16 cellular contexts compared by ENCODE assay signal in genomic region chr17:68592667-68593330, GRCh38. TPM values are rescaled to one million over a fixed set of nuclear protein-coding genes. Genes with fewer than 3 reads are reported as not detected.
A peak's percentile ranks its signal among the peaks of the same experiment; 100 is the strongest.
DNase-seq lines count a peak whose midpoint lies in the region; ATAC-seq, FAIRE-seq and TF ChIP-seq lines count a peak whose summit lies in the region.
"Had no signal": no experiment of that assay in that cellular context is flagged by ENCODE, and none has a peak within 500 bp of the region (broad histone marks: within the 10 kb centered on the region; RNA-seq: fewer than 3 reads in every experiment).

No MANE protein-coding gene starts in this region.

- H3K9me3 ChIP-seq in gastrocnemius medialis (no peaks in the 10 kb centered on the region), PC-9 (ENCODE audit: insufficient read depth, low read depth) (no peaks in the 10 kb centered on the region)
- H3K9me3 ChIP-seq: SJSA1 had no signal

- intact Hi-C loops in gastrocnemius medialis (cut with DNase I; ENCODE audit: low total_unique reads) = no loop called here
- intact Hi-C loops in PC-9 (cut with micrococcal nuclease; ENCODE audit: unreplicated experiment) = no loop called here

- H3K27ac ChIP-seq in gastrocnemius medialis = peak overlapping the region in 1 of 4 donors; percentile 17
- H3K27ac ChIP-seq in PC-9 = no peak overlapping the region
- H3K27ac ChIP-seq: left lung, SJSA1 had no signal

- no peak for FAIRE-seq in RCC 7860 (lab: Jason Lieb, UNC)
- FAIRE-seq: bronchial epithelial cell had no signal

- no peaks in the 10 kb centered on the region for H4K20me1 ChIP-seq in PC-9 (ENCODE audit: insufficient read depth)

- POLR2A ChIA-PET in PC-9 (lab: Charles Lee; ENCODE audit: unreplicated experiment) = no interaction called here

- TF ChIP-seq CTCF in choroid plexus epithelial cell (conservative IDR thresholded peaks at IDR 0.05; ENCODE audit: low read depth, low read length) (no peak), gastrocnemius medialis (IDR thresholded peaks at IDR 0.05 in 4 of 5, conservative IDR thresholded peaks at IDR 0.05 in 1 of 5) (no peak), PC-9 (conservative IDR thresholded peaks at IDR 0.05) (no peak)

- no peak overlapping the region for H3K4me3 ChIP-seq in choroid plexus epithelial cell (ENCODE audit: low read depth, low read length)
- H3K4me3 ChIP-seq in gastrocnemius medialis = no peak overlapping the region
- H3K4me3 ChIP-seq in PC-9 = no peak overlapping the region
- H3K4me3 ChIP-seq: dorsolateral prefrontal cortex, left lung, SJSA1, stomach had no signal

- H3K4me2 ChIP-seq in PC-9 = no peak overlapping the region

- no peaks in the 10 kb centered on the region for H3K4me1 ChIP-seq in gastrocnemius medialis
- no peaks in the 10 kb centered on the region for H3K4me1 ChIP-seq in PC-9 (replicated peaks; ENCODE audit: insufficient read depth)
- H3K4me1 ChIP-seq: SJSA1 had no signal

- no peaks in the 10 kb centered on the region for H3F3A ChIP-seq in PC-9 (ENCODE audit: insufficient read depth, low read depth)

- no peak for TF ChIP-seq POLR2A in gastrocnemius medialis (IDR thresholded peaks at IDR 0.05)

- H3K27me3 ChIP-seq in gastrocnemius medialis (no peaks in the 10 kb centered on the region), PC-9 (ENCODE audit: insufficient read depth, low read depth) (no peaks in the 10 kb centered on the region)
- H3K27me3 ChIP-seq: dorsolateral prefrontal cortex, SJSA1, stomach had no signal

- DNase-seq in DMS79 treated with DMSO at 0.1 percent for 48 hours (lab: John Stamatoyannopoulos, UW) = peak; percentile 75
- peak; percentile 40 for DNase-seq in NCI-H2107 (lab: John Stamatoyannopoulos, UW)
- peak; percentile 7 for DNase-seq in choroid plexus epithelial cell (ENCODE audit: low read depth)
- DNase-seq in gastrocnemius medialis = peak in 1 of 2 donors; percentile 34
- DNase-seq in NCI-H446 treated with DMSO at 0.1 percent for 48 hours (lab: John Stamatoyannopoulos, UW) = no peak
- no peak for DNase-seq in PC-9
- DNase-seq in RCC 7860 (ENCODE audit: low spot score) = no peak
- DNase-seq: activated CD4-positive, alpha-beta T cell treated with anti-CD3 and anti-CD28 coated beads, Interleukin-2, amount 50 U/mL, for 1 hour; dorsolateral prefrontal cortex; Karpas-422; left lung; naive B cell; stomach had no signal

- H3K36me3 ChIP-seq in gastrocnemius medialis (no peaks in the 10 kb centered on the region), PC-9 (ENCODE audit: low read depth) (no peaks in the 10 kb centered on the region)
- H3K36me3 ChIP-seq: SJSA1, stomach had no signal

- no peaks in the 10 kb centered on the region for H3K9me2 ChIP-seq in PC-9 (ENCODE audit: insufficient read depth)

- no TSS peak for BruUV-seq in PC-9 (replicated peaks; lab: Mats Ljungman, UMichigan)

- in situ Hi-C loops in gastrocnemius medialis (cut with MboI; ENCODE audit: low sequenced_read_pairs in 4 of 4) = no loop called here

- CTCF ChIA-PET in PC-9 (lab: Charles Lee) = no interaction called here

- ATAC-seq in gastrocnemius medialis = peak; percentile 59 to 63
- ATAC-seq: activated naive CD4-positive, alpha-beta T cell treated with anti-CD3 and anti-CD28 coated beads, Interleukin-2, amount 50 U/mL, for 72 hours; left lung had no signal

- H2AFZ ChIP-seq in PC-9 = no peak overlapping the region

- H3K79me2 ChIP-seq in PC-9 (ENCODE audit: low read depth) = no peaks in the 10 kb centered on the region

RNA-seq across cellular contexts. Expression of gene FAM20A, which starts 8.4 kb away (rescaled TPM):
- 1 to 10 TPM in 3 of 4 donors, under 1 TPM in 1; 0.80 to 3.1 (median 1.4) TPM for total RNA-seq in gastrocnemius medialis
- not detected in 2 replicates for total RNA-seq in PC-9 (2021)
- total RNA-seq: activated naive CD4-positive, alpha-beta T cell treated with anti-CD3 and anti-CD28 coated beads, Interleukin-2, amount 50 U/mL, for 72 hours; SJSA1 had no signal

Comparison
In these comparisons a context has a peak if more than half of its experiments do, and no peak if none do; other contexts are left out.
1. DNase-seq: peak in DMS79 treated with DMSO at 0.1 percent for 48 hours (single experiment), NCI-H2107 (single experiment) and choroid plexus epithelial cell (single experiment); none in NCI-H446 treated with DMSO at 0.1 percent for 48 hours (single experiment), PC-9 (0 of 2) and RCC 7860 (single experiment).